Comparison of ENCODE assay signal across 1 cellular context in genomic region chr4:48164561-48164960, GRCh38. TPM values are rescaled to one million over a fixed set of nuclear protein-coding genes. Genes with fewer than 3 reads are reported as not detected.
"Had no signal": no experiment of that assay in that cellular context is flagged by ENCODE, and none has a peak within 500 bp of the region (broad histone marks: within the 10 kb centered on the region; RNA-seq: fewer than 3 reads in every experiment).

No MANE protein-coding gene starts in this region.

RNA-seq across cellular contexts. Expression of gene TXK, which starts 30.5 kb away (rescaled TPM):
- total RNA-seq: ascending aorta had no signal
